In genomic region chr18:9803698-9804516, GRCh38 we compare ENCODE assay signal across 11 cellular contexts.
A peak's percentile ranks its signal among the peaks of the same experiment; 100 is the strongest.
DNase-seq lines count a peak whose midpoint lies in the region; ATAC-seq and TF ChIP-seq lines count a peak whose summit lies in the region.
"Had no signal": no experiment of that assay in that cellular context is flagged by ENCODE, and none has a peak within 500 bp of the region (broad histone marks: within the 10 kb centered on the region; RNA-seq: fewer than 3 reads in every experiment).

No MANE protein-coding gene starts in this region.

- no peak overlapping the region for H2AFZ ChIP-seq in osteoblast (ENCODE audit: low read length)

- ATAC-seq in esophagus mucosa (peak; percentile 34), GM18870 (IDR thresholded peaks at IDR 0.05; ENCODE audit: unreplicated experiment) (no peak), GM21360 (IDR thresholded peaks at IDR 0.05; ENCODE audit: unreplicated experiment) (no peak)
- ATAC-seq in activated T-cell treated with anti-CD3 and anti-CD28 coated beads, Interleukin-2, amount 50 U/mL, for 4 hours = no peak
- ATAC-seq: effector memory CD8-positive, alpha-beta T cell had no signal

- no peaks in the 10 kb centered on the region for H4K20me1 ChIP-seq in osteoblast (ENCODE audit: insufficient read depth, low read length)

- H3K4me3 Mint-ChIP-seq in activated T-cell treated with anti-CD3 and anti-CD28 coated beads, Interleukin-2, amount 50 U/mL, for 4 hours = no peak overlapping the region
- H3K4me3 Mint-ChIP-seq: effector memory CD8-positive, alpha-beta T cell; naive B cell had no signal

- no peaks in the 10 kb centered on the region for H3K36me3 Mint-ChIP-seq in activated T-cell treated with anti-CD3 and anti-CD28 coated beads, Interleukin-2, amount 50 U/mL, for 4 hours (ENCODE audit: insufficient read depth)

- TF ChIP-seq CTCF in osteoblast (IDR thresholded peaks at IDR 0.05; ENCODE audit: extremely low read depth, low read depth, low read length) = no peak

- H3K4me3 ChIP-seq in osteoblast (ENCODE audit: insufficient read depth, low read length) = no peak overlapping the region
- H3K4me3 ChIP-seq: HAP-1 had no signal

- H3K36me3 ChIP-seq in osteoblast (ENCODE audit: insufficient read depth, low read length) = no peaks in the 10 kb centered on the region
- H3K36me3 ChIP-seq: HAP-1 had no signal

- H3K27me3 ChIP-seq in osteoblast (ENCODE audit: insufficient read depth, low read length) = no peaks in the 10 kb centered on the region

- DNase-seq in COR-L47 (lab: John Stamatoyannopoulos, UW) = peak; percentile 77
- DNase-seq in NCI-H69 (lab: John Stamatoyannopoulos, UW) = peak; percentile 96
- DNase-seq in osteoblast (ENCODE audit: insufficient read length, low spot score, missing footprints) = no peak
- no peak for DNase-seq in stimulated activated CD4-positive, alpha-beta T cell treated with anti-CD3 and anti-CD28 coated beads, Interleukin-4, amount 100 ng/mL, for 1 hour
- no peak for DNase-seq in activated T-cell treated with anti-CD3 and anti-CD28 coated beads, Interleukin-2, amount 50 U/mL, for 4 hours
- DNase-seq: effector memory CD8-positive, alpha-beta T cell; naive B cell had no signal

- peaks cover 36% of the 10 kb centered on the region for H3K4me1 ChIP-seq in osteoblast (ENCODE audit: insufficient read depth, low read length)

- H3K27me3 Mint-ChIP-seq in activated T-cell treated with anti-CD3 and anti-CD28 coated beads, Interleukin-2, amount 50 U/mL, for 4 hours (ENCODE audit: low read depth) = peaks cover 11% of the 10 kb centered on the region

- H3K79me2 ChIP-seq in osteoblast (ENCODE audit: insufficient read depth, low read length) = peaks cover 23% of the 10 kb centered on the region

- H3K9me3 Mint-ChIP-seq in activated T-cell treated with anti-CD3 and anti-CD28 coated beads, Interleukin-2, amount 50 U/mL, for 4 hours = no peaks in the 10 kb centered on the region

- no peaks in the 10 kb centered on the region for H3K4me1 Mint-ChIP-seq in activated T-cell treated with anti-CD3 and anti-CD28 coated beads, Interleukin-2, amount 50 U/mL, for 4 hours (ENCODE audit: low read depth)
- H3K4me1 Mint-ChIP-seq: naive B cell had no signal

- H3K4me2 ChIP-seq in osteoblast (ENCODE audit: insufficient read depth, low read length) = no peak overlapping the region

- no peaks in the 10 kb centered on the region for H3K9me3 ChIP-seq in osteoblast (ENCODE audit: low read depth, low read length)
- H3K9me3 ChIP-seq: HAP-1 had no signal

- peak overlapping the region; percentile 48 for H3K27ac ChIP-seq in osteoblast (ENCODE audit: low read depth, low read length)

Comparison
In these comparisons a context has a peak if more than half of its experiments do, and no peak if none do; other contexts are left out.
1. DNase-seq: peak in COR-L47 (single experiment) and NCI-H69 (single experiment); none in osteoblast (single experiment), stimulated activated CD4-positive, alpha-beta T cell treated with anti-CD3 and anti-CD28 coated beads, Interleukin-4, amount 100 ng/mL, for 1 hour (single experiment) and activated T-cell treated with anti-CD3 and anti-CD28 coated beads, Interleukin-2, amount 50 U/mL, for 4 hours (single experiment).